In the genomic region with DNA sequence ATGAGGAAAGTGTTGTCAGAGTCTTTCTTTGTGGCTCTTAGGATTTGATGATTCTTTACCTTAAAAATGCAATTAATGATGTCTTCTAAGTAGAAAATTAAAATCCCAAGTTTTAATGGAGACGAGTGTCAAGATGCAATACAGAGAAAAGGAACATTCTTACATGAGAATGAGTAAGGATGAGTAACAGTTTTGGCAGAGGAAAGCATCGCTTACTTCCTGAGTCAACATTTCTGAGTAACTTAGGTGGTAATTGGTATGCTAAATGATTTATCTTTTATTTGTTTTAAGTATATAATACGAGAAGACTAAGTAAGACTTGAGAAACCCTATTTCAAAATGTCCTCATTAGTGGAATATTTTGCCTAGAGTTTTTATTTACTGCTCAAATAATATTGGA, we compare ENCODE assay signal across 12 cellular contexts.
DNase-seq lines count a peak whose midpoint lies in the region; ATAC-seq, FAIRE-seq and TF ChIP-seq lines count a peak whose summit lies in the region.
"Had no signal": no experiment of that assay in that cellular context is flagged by ENCODE, and none has a peak within 500 bp of the region (broad histone marks: within the 10 kb centered on the region; RNA-seq: fewer than 3 reads in every experiment).

No MANE protein-coding gene starts in this region.

- TF ChIP-seq CTCF in fibroblast of lung (conservative IDR thresholded peaks at IDR 0.05 in 1 of 2, IDR thresholded peaks at IDR 0.05 in 1 of 2; ENCODE audit: low read depth in 1 of 2, low read length in 2 of 2), result no peak
- TF ChIP-seq CTCF in CD8-positive, alpha-beta T cell (IDR thresholded peaks at IDR 0.05), result no peak

- intact Hi-C loops in CD8-positive, alpha-beta T cell (cut with DNase I, micrococcal nuclease), result loop anchor here (10.0 kb wide), 4 partner anchors 533 to 1297 kb away; a partner anchor contains a TSS

- H3K4me2 ChIP-seq in fibroblast of lung (ENCODE audit: extremely low read depth, insufficient read depth, low read length), result peak overlapping the region; percentile 39

- H3K27me3 Mint-ChIP-seq in CD8-positive, alpha-beta T cell (ENCODE audit: low read depth), result no peaks in the 10 kb centered on the region

- H2AFZ ChIP-seq in fibroblast of lung (ENCODE audit: low read length), result no peak overlapping the region

- no peak for DNase-seq in activated naive CD4-positive, alpha-beta T cell treated with anti-CD3 and anti-CD28 coated beads, Interleukin-2, amount 50 U/mL, for 72 hours (ENCODE audit: low spot score in 2 of 2)
- DNase-seq in activated naive CD4-positive, alpha-beta T cell treated with anti-CD3 and anti-CD28 coated beads, Interleukin-2, amount 50 U/mL, for 16 hours, result no peak
- peak; percentile 95 to 98 for DNase-seq in fibroblast of lung (ENCODE audit: low read depth in 2 of 2)
- peak; percentile 40 for DNase-seq in urothelium cell line (ENCODE audit: low spot score)
- DNase-seq in DMS53 (lab: John Stamatoyannopoulos, UW), result no peak
- DNase-seq in CD8-positive, alpha-beta T cell, result no peak
- DNase-seq: activated effector memory CD4-positive, alpha-beta T cell treated with Interleukin-2 at 50 U/mL for 16 hours; erythroblast; SIG-M5 had no signal

- H3K4me3 Mint-ChIP-seq in CD8-positive, alpha-beta T cell, result no peak overlapping the region

- peaks cover 62% of the 10 kb centered on the region for H3K4me1 Mint-ChIP-seq in CD8-positive, alpha-beta T cell (ENCODE audit: low read depth)

- H3K36me3 ChIP-seq in fibroblast of lung (ENCODE audit: control insufficient read depth, insufficient read depth, low read length), result no peaks in the 10 kb centered on the region
- peaks cover 23% of the 10 kb centered on the region for H3K36me3 ChIP-seq in CD8-positive, alpha-beta T cell (ENCODE audit: insufficient read depth, low read length)
- H3K36me3 ChIP-seq: vagina had no signal

- CTCF ChIA-PET in CD8-positive, alpha-beta T cell (lab: Charles Lee), result interaction anchor here (1.6 to 9.0 kb wide), 3 partner anchors 15 to 38 kb away, joined by 9 to 104 read pairs (median 13); no protein-coding TSS in a partner anchor

- H3K9me3 ChIP-seq in fibroblast of lung (ENCODE audit: control insufficient read depth, insufficient read depth, low read depth, low read length), result no peaks in the 10 kb centered on the region
- H3K9me3 ChIP-seq in CD8-positive, alpha-beta T cell (ENCODE audit: low read length), result no peaks in the 10 kb centered on the region
- H3K9me3 ChIP-seq: vagina had no signal

- POLR2A ChIA-PET in CD8-positive, alpha-beta T cell (lab: Charles Lee), result interaction anchor here (0.7 kb wide), 1 partner anchor 120 kb away, joined by 4 read pairs; no protein-coding TSS in a partner anchor

- H3K27ac Mint-ChIP-seq in activated naive CD4-positive, alpha-beta T cell treated with anti-CD3 and anti-CD28 coated beads, Interleukin-2, amount 50 U/mL, for 72 hours, result peak overlapping the region; percentile 66 to 81
- H3K27ac Mint-ChIP-seq in CD8-positive, alpha-beta T cell, result no peak overlapping the region

- H3K4me1 ChIP-seq in fibroblast of lung (ENCODE audit: control insufficient read depth, extremely low read depth, insufficient read depth, low read length), result peaks cover 13% of the 10 kb centered on the region
- peaks cover 19% of the 10 kb centered on the region for H3K4me1 ChIP-seq in CD8-positive, alpha-beta T cell (ENCODE audit: insufficient read depth, low read length)

- peak; percentile 67 to 76 for ATAC-seq in activated naive CD4-positive, alpha-beta T cell treated with anti-CD3 and anti-CD28 coated beads, Interleukin-2, amount 50 U/mL, for 72 hours
- ATAC-seq in SK-N-SH treated with all-trans-retinoic acid at 6 μM for 48 hours (peak; percentile 59), HG03520 (IDR thresholded peaks at IDR 0.05; ENCODE audit: unreplicated experiment) (no peak)
- ATAC-seq in CD8-positive, alpha-beta T cell, result no peak

- FAIRE-seq in urothelium cell line (lab: Jason Lieb, UNC), result no peak

- no peaks in the 10 kb centered on the region for H3K79me2 ChIP-seq in fibroblast of lung (ENCODE audit: control insufficient read depth, insufficient read depth, low read length)

- no peak overlapping the region for H3K4me3 ChIP-seq in fibroblast of lung (replicated peaks in 1 of 4; ENCODE audit: control extremely low read depth in 1 of 4, insufficient read depth in 1 of 4, low read depth in 3 of 4, low read length in 4 of 4)
- no peak overlapping the region for H3K4me3 ChIP-seq in CD8-positive, alpha-beta T cell (ENCODE audit: low read depth, low read length)
- H3K4me3 ChIP-seq: vagina had no signal

- no peaks in the 10 kb centered on the region for H4K20me1 ChIP-seq in fibroblast of lung (ENCODE audit: control insufficient read depth, extremely low read depth, insufficient read depth, low read length)

- peak overlapping the region; percentile 62 for H3K27ac ChIP-seq in fibroblast of lung (ENCODE audit: insufficient read depth, low read length)
- no peak overlapping the region for H3K27ac ChIP-seq in CD8-positive, alpha-beta T cell (ENCODE audit: low read depth, low read length)
- H3K27ac ChIP-seq: vagina had no signal

- H3K9me3 Mint-ChIP-seq in activated naive CD4-positive, alpha-beta T cell treated with anti-CD3 and anti-CD28 coated beads, Interleukin-2, amount 50 U/mL, for 72 hours, result no peaks in the 10 kb centered on the region
- H3K9me3 Mint-ChIP-seq in CD8-positive, alpha-beta T cell, result no peaks in the 10 kb centered on the region

- peaks cover 14 to 30% of the 10 kb centered on the region in 2 donors for H3K36me3 Mint-ChIP-seq in activated naive CD4-positive, alpha-beta T cell treated with anti-CD3 and anti-CD28 coated beads, Interleukin-2, amount 50 U/mL, for 72 hours
- peaks cover 65% of the 10 kb centered on the region for H3K36me3 Mint-ChIP-seq in CD8-positive, alpha-beta T cell

- no peak overlapping the region for H3K9ac ChIP-seq in fibroblast of lung (ENCODE audit: insufficient read depth, low read length)

- no peaks in the 10 kb centered on the region for H3K27me3 ChIP-seq in fibroblast of lung (ENCODE audit: control insufficient read depth, insufficient read depth, low read length)
- no peaks in the 10 kb centered on the region for H3K27me3 ChIP-seq in CD8-positive, alpha-beta T cell (ENCODE audit: insufficient read depth, low read length)
- H3K27me3 ChIP-seq: vagina had no signal

TF ChIP-seq in SK-N-SH treated with all-trans-retinoic acid at 6 μM for 48 hours, 23 proteins besides CTCF, POLR2A, EP300 and RAD21:
- TF ChIP-seq TOX (CRISPR knock-in tag; IDR thresholded peaks at IDR 0.05; ENCODE audit: borderline replicate concordance) (no peak; the same call in 1 of the 2 replicates), PPARA (CRISPR knock-in tag; IDR thresholded peaks at IDR 0.05; ENCODE audit: borderline replicate concordance) (no peak), ZFP30 (CRISPR knock-in tag; IDR thresholded peaks at IDR 0.05) (no peak), ZC3H10 (CRISPR knock-in tag; IDR thresholded peaks at IDR 0.05) (peak; percentile 74; the same call in 1 of the 2 replicates), ISL1 (CRISPR knock-in tag; IDR thresholded peaks at IDR 0.05) (peak; percentile 72), BACH2 (CRISPR knock-in tag; IDR thresholded peaks at IDR 0.05; ENCODE audit: borderline replicate concordance) (no peak)
- TF ChIP-seq, protein P1, sequence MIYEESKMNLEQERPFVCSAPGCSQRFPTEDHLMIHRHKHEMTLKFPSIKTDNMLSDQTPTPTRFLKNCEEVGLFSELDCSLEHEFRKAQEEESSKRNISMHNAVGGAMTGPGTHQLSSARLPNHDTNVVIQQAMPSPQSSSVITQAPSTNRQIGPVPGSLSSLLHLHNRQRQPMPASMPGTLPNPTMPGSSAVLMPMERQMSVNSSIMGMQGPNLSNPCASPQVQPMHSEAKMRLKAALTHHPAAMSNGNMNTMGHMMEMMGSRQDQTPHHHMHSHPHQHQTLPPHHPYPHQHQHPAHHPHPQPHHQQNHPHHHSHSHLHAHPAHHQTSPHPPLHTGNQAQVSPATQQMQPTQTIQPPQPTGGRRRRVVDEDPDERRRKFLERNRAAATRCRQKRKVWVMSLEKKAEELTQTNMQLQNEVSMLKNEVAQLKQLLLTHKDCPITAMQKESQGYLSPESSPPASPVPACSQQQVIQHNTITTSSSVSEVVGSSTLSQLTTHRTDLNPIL (CRISPR knock-in tag; IDR thresholded peaks at IDR 0.05; ENCODE audit: low read depth), result no peak
- TF ChIP-seq, protein P2, sequence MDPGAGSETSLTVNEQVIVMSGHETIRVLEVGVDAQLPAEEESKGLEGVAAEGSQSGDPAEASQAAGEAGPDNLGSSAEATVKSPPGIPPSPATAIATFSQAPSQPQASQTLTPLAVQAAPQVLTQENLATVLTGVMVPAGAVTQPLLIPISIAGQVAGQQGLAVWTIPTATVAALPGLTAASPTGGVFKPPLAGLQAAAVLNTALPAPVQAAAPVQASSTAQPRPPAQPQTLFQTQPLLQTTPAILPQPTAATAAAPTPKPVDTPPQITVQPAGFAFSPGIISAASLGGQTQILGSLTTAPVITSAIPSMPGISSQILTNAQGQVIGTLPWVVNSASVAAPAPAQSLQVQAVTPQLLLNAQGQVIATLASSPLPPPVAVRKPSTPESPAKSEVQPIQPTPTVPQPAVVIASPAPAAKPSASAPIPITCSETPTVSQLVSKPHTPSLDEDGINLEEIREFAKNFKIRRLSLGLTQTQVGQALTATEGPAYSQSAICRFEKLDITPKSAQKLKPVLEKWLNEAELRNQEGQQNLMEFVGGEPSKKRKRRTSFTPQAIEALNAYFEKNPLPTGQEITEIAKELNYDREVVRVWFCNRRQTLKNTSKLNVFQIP (CRISPR knock-in tag; IDR thresholded peaks at IDR 0.05; ENCODE audit: borderline replicate concordance, low read depth), result peak; percentile 52; the same call in 1 of the 2 replicates
TF ChIP-seq in SK-N-SH treated with all-trans-retinoic acid at 6 μM for 48 hours: peak in this region for 3.

Comparison
In these comparisons a context has a peak if more than half of its experiments do, and no peak if none do; other contexts are left out.
1. ATAC-seq: peak in activated naive CD4-positive, alpha-beta T cell treated with anti-CD3 and anti-CD28 coated beads, Interleukin-2, amount 50 U/mL, for 72 hours (2 of 2) and SK-N-SH treated with all-trans-retinoic acid at 6 μM for 48 hours (single experiment); none in CD8-positive, alpha-beta T cell (single experiment) and HG03520 (single experiment).
2. DNase-seq: peak in fibroblast of lung (2 of 2) and urothelium cell line (single experiment); none in activated naive CD4-positive, alpha-beta T cell treated with anti-CD3 and anti-CD28 coated beads, Interleukin-2, amount 50 U/mL, for 72 hours (0 of 2), activated naive CD4-positive, alpha-beta T cell treated with anti-CD3 and anti-CD28 coated beads, Interleukin-2, amount 50 U/mL, for 16 hours (single experiment), DMS53 (single experiment) and CD8-positive, alpha-beta T cell (0 of 7).